ENCODE assay signal across 23 cellular contexts in the genomic region with DNA sequence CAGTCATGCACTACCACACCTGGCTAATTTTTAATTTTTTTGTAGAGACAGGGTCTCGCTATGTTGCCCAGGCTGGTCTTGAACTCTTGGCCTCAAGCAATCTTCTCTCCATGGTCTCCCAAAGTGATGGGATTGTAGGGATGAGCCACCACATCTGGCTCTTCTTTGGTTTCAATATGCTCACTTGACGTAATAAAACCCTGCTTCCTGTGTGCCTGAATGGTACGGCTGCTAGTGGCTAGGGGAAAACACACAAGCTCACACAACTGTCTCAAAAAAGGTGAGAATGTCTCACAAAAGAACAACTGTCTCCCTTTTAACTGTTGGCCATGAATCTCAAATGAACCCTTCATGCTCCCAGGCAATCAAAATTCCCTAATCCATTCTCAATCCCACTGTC. TPM values are rescaled to one million over a fixed set of nuclear protein-coding genes. Genes with fewer than 3 reads are reported as not detected.
"Had no signal": no experiment of that assay in that cellular context is flagged by ENCODE, and none has a peak within 500 bp of the region (broad histone marks: within the 10 kb centered on the region; RNA-seq: fewer than 3 reads in every experiment).

No MANE protein-coding gene starts in this region.

- H3K36me3 Mint-ChIP-seq: activated naive CD8-positive, alpha-beta T cell had no signal

- H3K4me3 Mint-ChIP-seq: activated B cell treated with CpG ODN at 0.5 μM for 24 hours; activated CD4-positive, alpha-beta T cell treated with anti-CD3 and anti-CD28 coated beads, Interleukin-2, amount 10 ng/mL, durations not matched to agents 24 days and 14 days; activated naive CD8-positive, alpha-beta T cell; activated T-cell treated with anti-CD3 and anti-CD28 coated beads, Interleukin-2, amount 50 U/mL, for 72 hours; mesothelial cell of epicardium; T-helper 2 cell treated with Interferon-gamma antibody and Interleukin-4, amounts not matched to agents 5 μg/mL and 100 μg/mL, for 36 hours had no signal

- H3K27ac Mint-ChIP-seq: activated B cell treated with CpG ODN at 0.5 μM for 24 hours; activated CD4-positive, alpha-beta T cell treated with anti-CD3 and anti-CD28 coated beads, Interleukin-2, amount 10 ng/mL, durations not matched to agents 24 days and 14 days; activated naive CD8-positive, alpha-beta T cell; activated T-cell treated with anti-CD3 and anti-CD28 coated beads, Interleukin-2, amount 50 U/mL, for 72 hours; mesothelial cell of epicardium; T-helper 2 cell treated with Interferon-gamma antibody and Interleukin-4, amounts not matched to agents 5 μg/mL and 100 μg/mL, for 36 hours had no signal

- H3K4me3 ChIP-seq: body of pancreas, coronary artery, esophagus squamous epithelium, lower lobe of right lung, ovary, sigmoid colon had no signal

- H3K4me1 Mint-ChIP-seq: activated B cell treated with CpG ODN at 0.5 μM for 24 hours; activated CD4-positive, alpha-beta T cell treated with anti-CD3 and anti-CD28 coated beads, Interleukin-2, amount 10 ng/mL, durations not matched to agents 24 days and 14 days had no signal

- ATAC-seq: activated T-cell treated with anti-CD3 and anti-CD28 coated beads, Interleukin-2, amount 50 U/mL, for 72 hours; body of pancreas; left cardiac atrium; lower lobe of right lung had no signal

- H3K36me3 ChIP-seq: ovary had no signal

- H3K27ac ChIP-seq: body of pancreas, lower lobe of right lung, ovary, sigmoid colon had no signal

- H3K27me3 ChIP-seq: body of pancreas, esophagus squamous epithelium, ovary, sigmoid colon had no signal

- H3K9me3 ChIP-seq: body of pancreas, esophagus squamous epithelium, lower lobe of right lung, ovary, sigmoid colon had no signal

- DNase-seq: activated B cell treated with CpG ODN at 0.5 μM for 24 hours; activated CD4-positive, alpha-beta T cell treated with anti-CD3 and anti-CD28 coated beads, Interleukin-2, amount 10 ng/mL, durations not matched to agents 24 days and 14 days; activated CD8-positive, alpha-beta memory T cell treated with anti-CD3 and anti-CD28 coated beads, Interleukin-2, amount 50 U/mL, for 48 hours; activated gamma-delta T cell treated with Interleukin-2 at 50 U/mL for 16 hours; activated T-cell treated with anti-CD3 and anti-CD28 coated beads, Interleukin-2, amount 50 U/mL, for 72 hours; amniotic stem cell; body of pancreas; central memory CD4-positive, alpha-beta T cell; esophagus squamous epithelium; head of caudate nucleus; left cardiac atrium; lower lobe of right lung; ovary; sigmoid colon; stimulated activated CD4-positive, alpha-beta T cell treated with anti-CD3 and anti-CD28 coated beads, Interleukin-1b, Interleukin-23, amount 100 ng/mL, for 48 hours had no signal

- H3K9me3 Mint-ChIP-seq: activated B cell treated with CpG ODN at 0.5 μM for 24 hours; activated CD4-positive, alpha-beta T cell treated with anti-CD3 and anti-CD28 coated beads, Interleukin-2, amount 10 ng/mL, durations not matched to agents 24 days and 14 days; activated T-cell treated with anti-CD3 and anti-CD28 coated beads, Interleukin-2, amount 50 U/mL, for 72 hours; mesothelial cell of epicardium; T-helper 2 cell treated with Interferon-gamma antibody and Interleukin-4, amounts not matched to agents 5 μg/mL and 100 μg/mL, for 36 hours had no signal

RNA-seq across cellular contexts. Expression of a gene that starts 53.2 kb away (rescaled TPM):
- total RNA-seq: activated B cell treated with CpG ODN at 0.5 μM for 24 hours; activated CD4-positive, alpha-beta T cell treated with anti-CD3 and anti-CD28 coated beads, Interleukin-2, amount 10 ng/mL, durations not matched to agents 24 days and 14 days; endothelial cell of umbilical vein; frontal cortex; myocyte; pulmonary artery endothelial cell had no signal
